In the genomic region with DNA sequence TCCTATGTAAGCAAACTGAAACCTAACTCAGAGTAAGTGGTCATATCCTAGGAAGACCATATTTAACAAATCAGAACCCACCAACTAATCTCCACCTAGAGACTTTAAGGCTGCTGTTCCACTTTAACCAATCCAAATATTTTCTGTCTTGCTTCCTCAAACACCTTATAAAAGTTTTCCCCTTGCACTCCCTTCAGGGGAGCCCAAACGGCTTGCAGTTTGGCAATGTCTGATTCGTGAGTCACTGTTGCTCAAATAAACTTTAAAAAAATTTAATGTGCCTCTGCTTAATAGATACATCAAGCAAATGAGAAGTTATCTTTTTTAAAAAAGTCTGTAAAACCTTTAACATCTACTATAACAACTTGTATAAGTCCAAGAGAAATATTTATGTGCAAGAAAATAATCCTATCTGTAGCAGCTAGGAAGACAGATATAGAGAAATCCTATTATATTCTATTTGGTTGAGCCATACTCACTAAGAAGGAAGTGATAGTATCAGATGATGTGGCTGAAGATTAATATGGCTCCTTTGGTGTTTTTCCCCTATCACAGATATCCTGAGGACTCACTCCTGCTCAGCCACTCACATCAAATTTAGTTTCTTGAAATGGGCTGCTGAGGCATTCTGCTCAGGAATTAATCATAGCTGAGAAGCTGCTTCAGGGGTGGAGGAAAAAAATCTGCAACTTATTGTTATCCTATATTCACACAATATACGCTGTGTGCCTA, we compare ENCODE assay signal across 17 cellular contexts.
DNase-seq lines count a peak whose midpoint lies in the region; ATAC-seq and TF ChIP-seq lines count a peak whose summit lies in the region.
"Had no signal": no experiment of that assay in that cellular context is flagged by ENCODE, and none has a peak within 500 bp of the region (broad histone marks: within the 10 kb centered on the region; RNA-seq: fewer than 3 reads in every experiment).

No MANE protein-coding gene starts in this region.

- H3K79me2 ChIP-seq in GM23248 (ENCODE audit: insufficient read depth), result no peaks in the 10 kb centered on the region

- H3K4me3 ChIP-seq in GM23248 (peak overlapping the region; percentile 38), transverse colon (no peak overlapping the region)
- H3K4me3 ChIP-seq: pancreas, SK-N-MC had no signal

- TF ChIP-seq POLR2A in transverse colon (IDR thresholded peaks at IDR 0.05), result no peak

- ATAC-seq in SK-N-SH treated with all-trans-retinoic acid at 6 μM for 48 hours, result peak; percentile 67
- ATAC-seq in GM19023 (IDR thresholded peaks at IDR 0.05; ENCODE audit: unreplicated experiment), result no peak
- no peak for ATAC-seq in HG02588 (IDR thresholded peaks at IDR 0.05; ENCODE audit: unreplicated experiment)
- ATAC-seq: stimulated activated naive CD8-positive, alpha-beta T cell treated with anti-CD3 and anti-CD28 coated beads, Interleukin-15, Interleukin-2, amounts not matched to agents 100 U/mL and 50 U/mL, for 24 hours had no signal

- H3K36me3 ChIP-seq in GM23248 (ENCODE audit: low read depth) (no peaks in the 10 kb centered on the region), transverse colon (no peaks in the 10 kb centered on the region)
- H3K36me3 ChIP-seq: pancreas had no signal

- no peaks in the 10 kb centered on the region for H3K27me3 ChIP-seq in GM23248 (replicated peaks; ENCODE audit: insufficient read depth)
- H3K27me3 ChIP-seq in transverse colon, result no peaks in the 10 kb centered on the region
- H3K27me3 ChIP-seq: pancreas had no signal

- WGBS in GM23248 (ENCODE audit: low coverage in 1 of 2, low lambda C conversion rate in 2 of 2, missing lambda C conversion rate in 2 of 2), 2 experiments, result 47 to 53% methylated on average over 3 of the region's 3 CpGs
- 44 to 62% methylated on average over 2 to 3 of the region's 3 CpGs for WGBS in transverse colon (ENCODE audit: low coverage in 1 of 2), 2 donors

- H3K9ac ChIP-seq in GM23248, result peak overlapping the region; percentile 23; the same call in 1 of the 2 replicates

- H3K9me2 ChIP-seq in GM23248 (ENCODE audit: insufficient read depth), result no peaks in the 10 kb centered on the region

- no peak for TF ChIP-seq CTCF in transverse colon (IDR thresholded peaks at IDR 0.05)

- H3K27ac ChIP-seq in GM23248 (peak overlapping the region; percentile 47), transverse colon (no peak overlapping the region)
- H3K27ac ChIP-seq: pancreas, SK-N-MC had no signal

- peak overlapping the region; percentile 74 for H3K4me2 ChIP-seq in GM23248 (ENCODE audit: unreplicated experiment)

- H2AFZ ChIP-seq in GM23248, result peak overlapping the region; percentile 28; the same call in 1 of the 2 replicates

- in situ Hi-C loops in GM23248 (cut with MboI), result no loop called here
- in situ Hi-C loops in transverse colon (cut with MboI; ENCODE audit: low pct_ligation_motif_present in 1 of 4, low pct_unique_long_range_greater_than_20kb in 1 of 4, low sequenced_read_pairs in 3 of 4), result no loop called here

- intact Hi-C loops in transverse colon (cut with DNase I; ENCODE audit: low total_unique reads), result no loop called here

- H3F3A ChIP-seq in GM23248 (ENCODE audit: insufficient read depth), result peaks cover 18% of the 10 kb centered on the region

- DNase-seq in GM23248 (peak; percentile 75), fibroblast of gingiva (ENCODE audit: low read depth) (peak; percentile 10), renal cortical epithelial cell (ENCODE audit: low read depth) (peak; percentile 65), transverse colon (no peak), OCI-M1 (lab: John Stamatoyannopoulos, UW) (no peak)
- DNase-seq: activated CD4-positive, alpha-beta T cell treated with anti-CD3 and anti-CD28 coated beads for 48 hours; activated effector memory CD4-positive, alpha-beta T cell treated with Interleukin-2 at 50 U/mL for 16 hours; central memory CD4-positive, alpha-beta T cell; NCI-H1105 treated with DMSO at 0.1 percent for 48 hours; NCI-H774; stimulated activated CD4-positive, alpha-beta T cell treated with anti-CD3 and anti-CD28 coated beads, Interleukin-2, amount 100 ng/mL, for 24 hours; stimulated activated naive CD8-positive, alpha-beta T cell treated with anti-CD3 and anti-CD28 coated beads, Interleukin-15, Interleukin-2, amounts not matched to agents 100 U/mL and 50 U/mL, for 24 hours had no signal

- H3K9me3 ChIP-seq in GM23248 (ENCODE audit: low read depth) (no peaks in the 10 kb centered on the region), transverse colon (no peaks in the 10 kb centered on the region)
- H3K9me3 ChIP-seq: pancreas had no signal

- no peak for TF ChIP-seq EP300 in transverse colon (IDR thresholded peaks at IDR 0.05; ENCODE audit: low read depth)

- H3K4me1 ChIP-seq in GM23248 (ENCODE audit: insufficient read depth), result peaks cover 36% of the 10 kb centered on the region
- peaks cover 0 to 7% (median 0%) of the 10 kb centered on the region in 4 donors for H3K4me1 ChIP-seq in transverse colon
- H3K4me1 ChIP-seq: pancreas had no signal

- H4K20me1 ChIP-seq in GM23248 (ENCODE audit: insufficient read depth), result no peaks in the 10 kb centered on the region

TF ChIP-seq in SK-N-SH treated with all-trans-retinoic acid at 6 μM for 48 hours, 23 proteins besides CTCF, POLR2A, EP300 and RAD21 (continues in another document):
- TF ChIP-seq, protein P1, sequence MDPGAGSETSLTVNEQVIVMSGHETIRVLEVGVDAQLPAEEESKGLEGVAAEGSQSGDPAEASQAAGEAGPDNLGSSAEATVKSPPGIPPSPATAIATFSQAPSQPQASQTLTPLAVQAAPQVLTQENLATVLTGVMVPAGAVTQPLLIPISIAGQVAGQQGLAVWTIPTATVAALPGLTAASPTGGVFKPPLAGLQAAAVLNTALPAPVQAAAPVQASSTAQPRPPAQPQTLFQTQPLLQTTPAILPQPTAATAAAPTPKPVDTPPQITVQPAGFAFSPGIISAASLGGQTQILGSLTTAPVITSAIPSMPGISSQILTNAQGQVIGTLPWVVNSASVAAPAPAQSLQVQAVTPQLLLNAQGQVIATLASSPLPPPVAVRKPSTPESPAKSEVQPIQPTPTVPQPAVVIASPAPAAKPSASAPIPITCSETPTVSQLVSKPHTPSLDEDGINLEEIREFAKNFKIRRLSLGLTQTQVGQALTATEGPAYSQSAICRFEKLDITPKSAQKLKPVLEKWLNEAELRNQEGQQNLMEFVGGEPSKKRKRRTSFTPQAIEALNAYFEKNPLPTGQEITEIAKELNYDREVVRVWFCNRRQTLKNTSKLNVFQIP (CRISPR knock-in tag; IDR thresholded peaks at IDR 0.05; ENCODE audit: borderline replicate concordance, low read depth), result no peak
- TF ChIP-seq PPARA (CRISPR knock-in tag; IDR thresholded peaks at IDR 0.05; ENCODE audit: borderline replicate concordance), result no peak
- no peak for TF ChIP-seq ISL1 (CRISPR knock-in tag; IDR thresholded peaks at IDR 0.05)
- TF ChIP-seq BACH2 (CRISPR knock-in tag; IDR thresholded peaks at IDR 0.05; ENCODE audit: borderline replicate concordance), result no peak
- no peak for TF ChIP-seq RARB (CRISPR knock-in tag; IDR thresholded peaks at IDR 0.05)
- no peak for TF ChIP-seq CSDC2 (CRISPR knock-in tag; IDR thresholded peaks at IDR 0.05)
- no peak for TF ChIP-seq ZNF565 (CRISPR knock-in tag; conservative IDR thresholded peaks at IDR 0.05; ENCODE audit: low read depth)
- no peak for TF ChIP-seq CSRNP3 (CRISPR knock-in tag; IDR thresholded peaks at IDR 0.05)
- no peak for TF ChIP-seq GLIS3 (CRISPR knock-in tag; IDR thresholded peaks at IDR 0.05)
- no peak for TF ChIP-seq ZC3H10 (CRISPR knock-in tag; IDR thresholded peaks at IDR 0.05)
- no peak for TF ChIP-seq CREB5 (CRISPR knock-in tag; IDR thresholded peaks at IDR 0.05; ENCODE audit: low read depth)
- no peak for TF ChIP-seq SNAI2 (CRISPR knock-in tag; IDR thresholded peaks at IDR 0.05)
- TF ChIP-seq ZFP30 (CRISPR knock-in tag; IDR thresholded peaks at IDR 0.05), result no peak
- no peak for TF ChIP-seq OSR1 (CRISPR knock-in tag; IDR thresholded peaks at IDR 0.05)
- TF ChIP-seq ESRRG (CRISPR knock-in tag; IDR thresholded peaks at IDR 0.05), result no peak
- no peak for TF ChIP-seq ZNF8 (CRISPR knock-in tag; IDR thresholded peaks at IDR 0.05)
- TF ChIP-seq ZNF70 (CRISPR knock-in tag; IDR thresholded peaks at IDR 0.05), result no peak
- no peak for TF ChIP-seq ZFP3 (CRISPR knock-in tag; IDR thresholded peaks at IDR 0.05)

Comparison
In these comparisons a context has a peak if more than half of its experiments do, and no peak if none do; other contexts are left out.
1. DNase-seq: peak in GM23248 (single experiment), fibroblast of gingiva (single experiment) and renal cortical epithelial cell (single experiment); none in transverse colon (single experiment) and OCI-M1 (single experiment).